Comparison of ENCODE assay signal across 10 cellular contexts in the genomic region with DNA sequence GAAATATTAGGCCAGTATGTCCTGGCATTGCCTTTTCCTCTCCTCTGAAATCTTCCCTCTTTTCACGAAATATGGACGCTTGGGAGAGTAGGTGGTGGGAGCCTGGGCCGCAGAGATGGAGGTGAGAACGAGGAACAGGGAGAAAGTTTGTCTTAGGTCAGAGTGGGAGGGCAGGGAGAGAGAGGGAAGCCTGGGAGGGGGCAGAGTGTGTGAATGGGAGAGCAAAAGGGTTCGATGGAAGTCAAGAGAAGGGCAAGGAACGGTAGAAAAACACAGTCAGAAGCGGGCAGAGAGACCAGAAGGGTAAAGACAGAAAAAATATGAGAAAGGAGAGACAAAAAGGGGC. TPM values are rescaled to one million over a fixed set of nuclear protein-coding genes. Genes with fewer than 3 reads are reported as not detected.
DNase-seq lines count a peak whose midpoint lies in the region; ATAC-seq, FAIRE-seq and TF ChIP-seq lines count a peak whose summit lies in the region.
"Had no signal": no experiment of that assay in that cellular context is flagged by ENCODE, and none has a peak within 500 bp of the region (broad histone marks: within the 10 kb centered on the region; RNA-seq: fewer than 3 reads in every experiment).

No MANE protein-coding gene starts in this region.

- H4K20me1 ChIP-seq in hepatocyte (ENCODE audit: insufficient read depth, poor library complexity, severe bottlenecking): no peaks in the 10 kb centered on the region

- no peak overlapping the region for H2AFZ ChIP-seq in hepatocyte

- peak overlapping the region; percentile 100 for H3K4me2 ChIP-seq in hepatocyte

- peak overlapping the region; percentile 80 for H3K4me3 ChIP-seq in hepatocyte
- peak overlapping the region; percentile 28 to 57 (median 52) for H3K4me3 ChIP-seq in pancreas

- no peaks in the 10 kb centered on the region for H3K4me1 ChIP-seq in hepatocyte (ENCODE audit: insufficient read depth)
- peaks cover 0 to 3% (median 0%) of the 10 kb centered on the region in 3 donors for H3K4me1 ChIP-seq in pancreas

- peaks cover 10% of the 10 kb centered on the region for H3K79me2 ChIP-seq in hepatocyte

- intact Hi-C loops in Calu3 (cut with micrococcal nuclease; ENCODE audit: unreplicated experiment) (loop anchor here (5.0 kb wide), 2 partner anchors 49 to 66 kb away; no protein-coding TSS in a partner anchor), pancreas (cut with DNase I) (no loop called here)

- H3K4me3 Mint-ChIP-seq in Calu3 (ENCODE audit: low read depth, unreplicated experiment) (peak overlapping the region; percentile 72), T-cell (peak overlapping the region; percentile 41 to 57 (median 56))

- DNase-seq in Calu3 (no peak), T-cell (no peak), hepatocyte (ENCODE audit: low spot score) (no peak), pancreas (no peak), SKM-1 (lab: John Stamatoyannopoulos, UW; ENCODE audit: unreplicated experiment) (no peak), NCI-H510A (lab: John Stamatoyannopoulos, UW) (no peak), putamen (ENCODE audit: low spot score) (no peak)
- DNase-seq: NCI-H187 treated with DMSO at 0.1 percent for 48 hours; stimulated activated CD4-positive, alpha-beta T cell treated with anti-CD3 and anti-CD28 coated beads, Interleukin-4, amount 100 ng/mL, for 4 hours had no signal

- 35% methylated on average over 5 of the region's 7 CpGs for WGBS in hepatocyte (ENCODE audit: low lambda C conversion rate, missing lambda C conversion rate)
- 43 to 45% methylated on average over 7 of the region's 7 CpGs for WGBS in pancreas, 2 donors

- no peak for FAIRE-seq in pancreas (lab: Jason Lieb, UNC)

- CTCF ChIA-PET in Calu3 (lab: Charles Lee): no interaction called here
- CTCF ChIA-PET in T-cell (lab: Charles Lee): no interaction called here

- no peaks in the 10 kb centered on the region for H3K9me3 ChIP-seq in hepatocyte (ENCODE audit: low read depth)
- no peaks in the 10 kb centered on the region for H3K9me3 ChIP-seq in pancreas

- no peaks in the 10 kb centered on the region for H3K36me3 ChIP-seq in hepatocyte (replicated peaks; ENCODE audit: insufficient read depth, low read depth)
- no peaks in the 10 kb centered on the region for H3K36me3 ChIP-seq in pancreas

- POLR2A ChIA-PET in T-cell (lab: Charles Lee): no interaction called here

- H3K9me3 Mint-ChIP-seq in Calu3 (ENCODE audit: low read depth, unreplicated experiment): no peaks in the 10 kb centered on the region
- H3K9me3 Mint-ChIP-seq in T-cell: no peaks in the 10 kb centered on the region

- no peaks in the 10 kb centered on the region for H3K9me2 ChIP-seq in hepatocyte (replicated peaks; ENCODE audit: insufficient read depth)

- peaks cover 15% of the 10 kb centered on the region for H3K36me3 Mint-ChIP-seq in Calu3 (ENCODE audit: insufficient read depth, unreplicated experiment)
- H3K36me3 Mint-ChIP-seq in T-cell: no peaks in the 10 kb centered on the region

- H3K4me1 Mint-ChIP-seq in Calu3 (ENCODE audit: low read depth, unreplicated experiment) (peaks cover 15% of the 10 kb centered on the region), T-cell (peaks cover 8 to 11% (median 9%) of the 10 kb centered on the region in 3 donors)

- H3K27ac Mint-ChIP-seq in Calu3 (ENCODE audit: unreplicated experiment): peak overlapping the region; percentile 67
- H3K27ac Mint-ChIP-seq in T-cell: peak overlapping the region in 1 of 2 donors; percentile 2

- H3K27ac ChIP-seq in hepatocyte (no peak overlapping the region), pancreas (peak overlapping the region; percentile 68 to 80 (median 74))

- no TSS peak for BruUV-seq in Calu3 (replicated peaks; lab: Mats Ljungman, UMichigan)

- no peak for ATAC-seq in T-cell (replicated peaks in 1 of 4)
- no peak for ATAC-seq in pancreas
- no peak for ATAC-seq in GM19452 (IDR thresholded peaks at IDR 0.05; ENCODE audit: unreplicated experiment)

- peaks cover 19% of the 10 kb centered on the region for H3K27me3 ChIP-seq in hepatocyte
- H3K27me3 ChIP-seq in pancreas: no peaks in the 10 kb centered on the region

- no peak for TF ChIP-seq CTCF in Calu3 (IDR thresholded peaks at IDR 0.05; ENCODE audit: unreplicated experiment)
- no peak for TF ChIP-seq CTCF in hepatocyte (IDR thresholded peaks at IDR 0.05; ENCODE audit: poor library complexity)
- no peak for TF ChIP-seq CTCF in pancreas (IDR thresholded peaks at IDR 0.05)

- H3K27me3 Mint-ChIP-seq in Calu3 (ENCODE audit: unreplicated experiment) (peaks cover 56% of the 10 kb centered on the region), T-cell (peaks cover 49 to 66% of the 10 kb centered on the region in 2 donors)

RNA-seq across cellular contexts. Expression of gene TRABD2B, which starts 1.2 kb away (rescaled TPM):
- total RNA-seq in Calu3 (2022) (0.10 and 0.42 TPM in 2 replicates), T-cell (not detected), hepatocyte (0.60 and 1.00 TPM in 2 replicates), pancreas (1 to 10 TPM; 1.6 to 3.8 (median 3.3) TPM)
- polyA plus RNA-seq in hepatocyte (2.3 and 4.9 TPM in 2 replicates), pancreas (1 to 10 TPM; 2.8 to 2.9 TPM)
